1 cellular context compared by ENCODE assay signal in the genomic region with DNA sequence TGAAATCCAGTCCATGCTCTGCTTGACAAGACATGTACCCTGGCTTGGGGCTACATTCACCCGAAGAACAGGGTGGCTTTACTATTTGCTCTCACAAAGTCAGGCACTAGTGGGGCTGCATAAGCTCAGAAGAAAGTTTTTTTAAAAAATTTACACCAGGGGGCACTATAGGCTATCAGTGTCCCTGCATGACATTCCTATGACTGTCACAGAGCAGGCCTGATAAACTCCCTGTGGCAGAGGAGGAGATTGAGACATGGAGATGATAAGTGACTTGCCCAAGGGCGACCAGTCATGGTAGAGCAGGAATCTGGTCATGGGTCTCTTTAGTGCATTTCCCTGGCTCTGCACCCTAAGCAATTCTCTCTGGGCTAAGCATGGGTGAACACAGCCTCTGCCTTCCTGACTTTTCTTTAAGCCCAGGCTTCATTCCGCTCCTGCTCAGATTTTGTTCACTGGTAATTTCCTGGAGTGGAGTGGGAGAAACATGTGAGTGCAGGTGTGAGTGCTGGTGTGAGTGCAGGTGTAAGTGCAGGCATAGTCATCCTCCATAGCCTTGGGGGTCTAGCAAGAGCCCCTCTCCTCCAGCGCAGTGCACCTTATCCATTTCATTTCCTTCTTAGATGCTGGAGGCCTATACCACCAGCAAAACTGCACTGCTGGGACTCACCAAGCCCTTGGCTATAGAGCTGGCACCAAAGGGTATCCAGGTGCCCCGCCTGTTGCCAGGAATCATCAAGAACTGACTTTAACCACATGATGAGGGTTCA.
TF ChIP-seq lines count a peak whose summit lies in the region.

No MANE protein-coding gene starts in this region.

TF ChIP-seq in K562, 482 proteins besides CTCF, POLR2A, EP300 and RAD21 (continued from another document):
- TF ChIP-seq UBTF (IDR thresholded peaks at IDR 0.05; ENCODE audit: borderline replicate concordance in 1 of 2, low read depth in 2 of 2, low read length in 2 of 2) (no peak), ATF1 (CRISPR knock-in tag; IDR thresholded peaks at IDR 0.05) (no peak), ATF1 (tag; IDR thresholded peaks at IDR 0.05) (0 out of 2 replicates have a peak, but pooled peaks have one; percentile 22), CGGBP1 (CRISPR knock-in tag; IDR thresholded peaks at IDR 0.05) (no peak), FOXJ2 (tag; IDR thresholded peaks at IDR 0.05) (no peak), MECOM (CRISPR knock-in tag; IDR thresholded peaks at IDR 0.05) (no peak)
